Comparison of ENCODE assay signal across 18 cellular contexts in genomic region chr22:47401592-47401898, GRCh38.
"Had no signal": no experiment of that assay in that cellular context is flagged by ENCODE, and none has a peak within 500 bp of the region (broad histone marks: within the 10 kb centered on the region; RNA-seq: fewer than 3 reads in every experiment).

No MANE protein-coding gene starts in this region.

- H3K4me1 ChIP-seq: SJSA1 had no signal

- H3K27ac ChIP-seq: SJSA1 had no signal

- H3K9me3 Mint-ChIP-seq: T-cell; T-helper 1 cell treated with Interleukin-12 subunit alpha and Interleukin-12 subunit beta and Interleukin-4 antibody, amounts not matched to agents 30 μg/mL and 1 μg/mL, for 36 hours had no signal

- H3K4me3 ChIP-seq: SJSA1 had no signal

- H3K27ac Mint-ChIP-seq: T-cell; T-helper 1 cell treated with Interleukin-12 subunit alpha and Interleukin-12 subunit beta and Interleukin-4 antibody, amounts not matched to agents 30 μg/mL and 1 μg/mL, for 36 hours had no signal

- H3K9me3 ChIP-seq: SJSA1, SK-N-SH had no signal

- H3K36me3 ChIP-seq: SJSA1 had no signal

- ATAC-seq: T-cell had no signal

- DNase-seq: KBM-7, MV-4-11, NCI-H1092, NCI-H1417 treated with DMSO at 0.1 percent for 48 hours, NCI-H187, NCI-H2081, NCI-H2107, NCI-H2227 treated with DMSO at 0.1 percent for 48 hours, NCI-H526, NCI-H82, Right ventricle myocardium superior, SIG-M5, SK-N-SH, SW 1271, T-cell had no signal

- H3K36me3 Mint-ChIP-seq: T-cell had no signal

- H3K4me2 ChIP-seq: SK-N-SH had no signal

- H3K4me3 Mint-ChIP-seq: T-cell; T-helper 1 cell treated with Interleukin-12 subunit alpha and Interleukin-12 subunit beta and Interleukin-4 antibody, amounts not matched to agents 30 μg/mL and 1 μg/mL, for 36 hours had no signal

- H3K9ac ChIP-seq: SK-N-SH had no signal

- FAIRE-seq: RCC 7860 had no signal
